9 cellular contexts compared by ENCODE assay signal in genomic region chr17:29640413-29640812, GRCh38. TPM values are rescaled to one million over a fixed set of nuclear protein-coding genes. Genes with fewer than 3 reads are reported as not detected.
DNase-seq lines count a peak whose midpoint lies in the region; ATAC-seq and TF ChIP-seq lines count a peak whose summit lies in the region.
"Had no signal": no experiment of that assay in that cellular context is flagged by ENCODE, and none has a peak within 500 bp of the region (broad histone marks: within the 10 kb centered on the region; RNA-seq: fewer than 3 reads in every experiment).

No MANE protein-coding gene starts in this region.

- H3K4me3 Mint-ChIP-seq in natural killer cell = no peak overlapping the region

- no peak overlapping the region for H2AFZ ChIP-seq in KMS-11 (ENCODE audit: low read depth)

- no peaks in the 10 kb centered on the region for H3K27me3 Mint-ChIP-seq in natural killer cell (ENCODE audit: low read depth in 2 of 2)

- H3K4me2 ChIP-seq in KMS-11 = peak overlapping the region; percentile 49; the same call in 1 of the 2 replicates

- intact Hi-C loops in natural killer cell (cut with micrococcal nuclease) = no loop called here
- intact Hi-C loops in aorta (cut with DNase I) = loop anchor here (5.0 to 10.0 kb wide), 2 partner anchors 137 to 294 kb away; partner anchors contain the start of gene SSH2 (in 2 of the 2)

- peak overlapping the region; percentile 83 to 87 for H3K27ac Mint-ChIP-seq in natural killer cell

- H3K79me2 ChIP-seq in KMS-11 (ENCODE audit: insufficient read depth, low read depth) = no peaks in the 10 kb centered on the region

- peaks cover 32% of the 10 kb centered on the region for H3K4me1 ChIP-seq in KMS-11 (ENCODE audit: low read depth, poor library complexity, severe bottlenecking)
- H3K4me1 ChIP-seq in aorta (ENCODE audit: control insufficient read depth in 1 of 2, insufficient read depth in 2 of 2, low read length in 2 of 2) = peaks cover 0 to 8% of the 10 kb centered on the region in 2 donors

- ATAC-seq in natural killer cell = no peak
- no peak for ATAC-seq in GM21619 (IDR thresholded peaks at IDR 0.05; ENCODE audit: unreplicated experiment)
- ATAC-seq in aorta (ENCODE audit: low FRiP score) = no peak
- ATAC-seq in HG03097 (IDR thresholded peaks at IDR 0.05; ENCODE audit: low FRiP score, unreplicated experiment) = no peak

- no peaks in the 10 kb centered on the region for H4K20me1 ChIP-seq in KMS-11 (ENCODE audit: insufficient read depth)

- TF ChIP-seq CTCF in KMS-11 (conservative IDR thresholded peaks at IDR 0.05; ENCODE audit: low read depth, low read length) (no peak), natural killer cell (IDR thresholded peaks at IDR 0.05) (no peak)

- no peak overlapping the region for H3K9ac ChIP-seq in KMS-11

- H3K9me3 Mint-ChIP-seq in natural killer cell = no peaks in the 10 kb centered on the region

- H3K36me3 ChIP-seq in KMS-11 (ENCODE audit: insufficient read depth) = no peaks in the 10 kb centered on the region
- H3K36me3 ChIP-seq in aorta (ENCODE audit: control insufficient read depth in 1 of 2, insufficient read depth in 2 of 2, low read length in 1 of 2) = no peaks in the 10 kb centered on the region

- H3K27me3 ChIP-seq in KMS-11 (ENCODE audit: insufficient read depth, low read depth) (no peaks in the 10 kb centered on the region), aorta (ENCODE audit: control insufficient read depth in 1 of 2, insufficient read depth in 2 of 2, low read length in 1 of 2) (no peaks in the 10 kb centered on the region)

- WGBS in aorta, 2 donors = 27% methylated on average over 2 of the region's 2 CpGs

- no peaks in the 10 kb centered on the region for H3K36me3 Mint-ChIP-seq in natural killer cell

- H3K4me1 Mint-ChIP-seq in natural killer cell = peaks cover 21 to 32% of the 10 kb centered on the region in 2 donors

- H3K9me3 ChIP-seq in aorta (ENCODE audit: control insufficient read depth, low read length) = no peaks in the 10 kb centered on the region

- DNase-seq in AG08395 (ENCODE audit: low spot score) (peak; percentile 28), dermis blood vessel endothelial cell (peak; percentile 76), natural killer cell (no peak), aorta (no peak), cerebellar cortex (ENCODE audit: low spot score) (no peak)
- DNase-seq: NCI-H2029 treated with DMSO at 0.1 percent for 48 hours had no signal

- no peak overlapping the region for H3K27ac ChIP-seq in KMS-11
- no peak overlapping the region for H3K27ac ChIP-seq in aorta (ENCODE audit: low read depth in 1 of 2, low read length in 2 of 2)

- H3K4me3 ChIP-seq in KMS-11 (IDR thresholded peaks at IDR 0.05; ENCODE audit: insufficient read depth, low read depth, low read length) (no peak overlapping the region), aorta (ENCODE audit: low read length in 2 of 2) (no peak overlapping the region)

RNA-seq across cellular contexts. Expression of gene CORO6, which starts 17.7 kb away (rescaled TPM):
- 1.6 and 3.9 TPM in 2 replicates for total RNA-seq in dermis blood vessel endothelial cell
- 10 to 100 TPM in 1 of 3 donors, 1 to 10 TPM in 2; 2.4 to 18.7 (median 3.9) TPM for total RNA-seq in natural killer cell
- 10 to 100 TPM in 1 of 2 donors, 1 to 10 TPM in 1; 9.9 to 12.3 TPM for total RNA-seq in aorta
- polyA plus RNA-seq in aorta = 10 to 100 TPM in 1 of 2 donors, 1 to 10 TPM in 1; 2.9 to 51.6 TPM

RNA-seq across cellular contexts. Expression of gene ANKRD13B, which starts 47.5 kb away (rescaled TPM):
- total RNA-seq in dermis blood vessel endothelial cell (7.7 and 13.9 TPM in 2 replicates), natural killer cell (1 to 10 TPM; 2.3 to 6.6 (median 4.0) TPM), aorta (10 to 100 TPM in 1 of 2 donors, 1 to 10 TPM in 1; 5.7 to 19.7 TPM)
- 10 to 100 TPM in 1 of 2 donors, under 1 TPM in 1; 0.88 to 10.1 TPM for polyA plus RNA-seq in aorta

RNA-seq across cellular contexts. Expression of gene GIT1, which starts 51.0 kb away (rescaled TPM):
- total RNA-seq in dermis blood vessel endothelial cell (40.7 and 87.2 TPM in 2 replicates), natural killer cell (10 to 100 TPM; 39.4 to 61.4 (median 54.6) TPM), aorta (10 to 100 TPM; 38.5 to 47.0 TPM)
- polyA plus RNA-seq in aorta = 10 to 100 TPM in 1 of 2 donors, 1 to 10 TPM in 1; 8.1 to 27.6 TPM

Comparison
In these comparisons a context has a peak if more than half of its experiments do, and no peak if none do; other contexts are left out.
1. DNase-seq: peak in AG08395 (single experiment) and dermis blood vessel endothelial cell (single experiment); none in natural killer cell (single experiment), aorta (0 of 2) and cerebellar cortex (single experiment).